ENCODE assay signal across 30 cellular contexts in the genomic region with DNA sequence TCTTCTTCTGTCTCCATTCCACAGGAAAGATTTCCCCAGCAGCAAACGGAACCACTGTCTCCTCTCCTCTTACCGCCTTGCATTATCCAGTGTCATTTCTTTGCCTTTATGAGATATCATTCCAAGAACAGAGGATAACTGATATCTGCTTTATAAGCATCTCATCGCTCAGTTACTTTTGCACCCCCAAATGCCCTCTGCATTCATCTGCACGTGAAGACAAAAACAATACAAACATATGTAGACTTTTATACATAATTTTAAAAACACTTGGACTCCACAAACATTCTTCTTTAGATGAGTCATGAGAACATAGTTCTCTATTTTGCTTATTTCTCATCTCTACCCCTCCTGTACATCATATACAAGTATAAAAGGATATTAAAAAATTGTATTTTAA. TPM values are rescaled to one million over a fixed set of nuclear protein-coding genes. Genes with fewer than 3 reads are reported as not detected.
"Had no signal": no experiment of that assay in that cellular context is flagged by ENCODE, and none has a peak within 500 bp of the region (broad histone marks: within the 10 kb centered on the region; RNA-seq: fewer than 3 reads in every experiment).

No MANE protein-coding gene starts in this region.

- H3K4me1 ChIP-seq: breast epithelium had no signal

- H3K4me3 Mint-ChIP-seq: activated B cell treated with CpG ODN at 0.5 μM for 24 hours; activated CD4-positive, alpha-beta memory T cell treated with anti-CD3 and anti-CD28 coated beads for 36 hours; activated naive CD8-positive, alpha-beta T cell treated with anti-CD3 and anti-CD28 coated beads for 36 hours had no signal

- H3K4me1 Mint-ChIP-seq: activated naive CD8-positive, alpha-beta T cell treated with anti-CD3 and anti-CD28 coated beads for 36 hours had no signal

- H3K9me3 Mint-ChIP-seq: activated B cell treated with CpG ODN at 0.5 μM for 24 hours; activated CD4-positive, alpha-beta memory T cell treated with anti-CD3 and anti-CD28 coated beads for 36 hours; activated naive CD8-positive, alpha-beta T cell treated with anti-CD3 and anti-CD28 coated beads for 36 hours had no signal

- H3K27me3 Mint-ChIP-seq: activated B cell treated with CpG ODN at 0.5 μM for 24 hours; activated CD4-positive, alpha-beta memory T cell treated with anti-CD3 and anti-CD28 coated beads for 36 hours; activated naive CD8-positive, alpha-beta T cell treated with anti-CD3 and anti-CD28 coated beads for 36 hours had no signal

- H3K27ac Mint-ChIP-seq: activated B cell treated with CpG ODN at 0.5 μM for 24 hours; activated CD4-positive, alpha-beta memory T cell treated with anti-CD3 and anti-CD28 coated beads for 36 hours; activated naive CD8-positive, alpha-beta T cell treated with anti-CD3 and anti-CD28 coated beads for 36 hours had no signal

- H3K36me3 ChIP-seq: breast epithelium had no signal

- DNase-seq: activated B cell treated with CpG ODN at 0.5 μM for 24 hours; activated CD4-positive, alpha-beta memory T cell treated with anti-CD3 and anti-CD28 coated beads for 36 hours; activated CD4-positive, alpha-beta T cell treated with anti-CD3 and anti-CD28 coated beads for 4 hours; activated CD4-positive, alpha-beta T cell treated with anti-CD3 and anti-CD28 coated beads, Interleukin-2, amount 50 U/mL, for 1 hour; activated CD4-positive, CD25-positive, alpha-beta regulatory T cell treated with anti-CD3 and anti-CD28 coated beads, Interleukin-2, amount 50 U/mL, for 72 hours; activated CD8-positive, alpha-beta memory T cell treated with anti-CD3 and anti-CD28 coated beads, Interleukin-2, amount 50 U/mL, for 48 hours; activated effector memory CD4-positive, alpha-beta T cell treated with anti-CD3 and anti-CD28 coated beads, Interleukin-2, amount 50 U/mL, for 16 hours; activated naive CD4-positive, alpha-beta T cell; activated naive CD4-positive, alpha-beta T cell treated with anti-CD3 and anti-CD28 coated beads, Interleukin-2, amount 50 U/mL, for 16 hours; activated naive CD8-positive, alpha-beta T cell treated with anti-CD3 and anti-CD28 coated beads for 36 hours; activated T-cell treated with anti-CD3 and anti-CD28 coated beads, Interleukin-2, amount 50 U/mL, for 48 hours; amniotic stem cell; aorta; KG1; NCI-H187; NCI-H2107; NCI-H2171; NCI-H510A; NCI-H526 treated with DMSO at 0.1 percent for 48 hours; NCI-H774; Right ventricle myocardium superior; SW 1271; T-helper 1 cell; T-helper 2 cell; T-helper 9 cell had no signal

- H3K9me3 ChIP-seq: breast epithelium had no signal

- H3K4me3 ChIP-seq: breast epithelium had no signal

- H3K36me3 Mint-ChIP-seq: activated CD4-positive, alpha-beta memory T cell treated with anti-CD3 and anti-CD28 coated beads for 36 hours; activated naive CD8-positive, alpha-beta T cell treated with anti-CD3 and anti-CD28 coated beads for 36 hours had no signal

- H3K27ac ChIP-seq: breast epithelium, VCaP had no signal

RNA-seq across cellular contexts. Expression of a gene that starts 0.5 kb away (rescaled TPM):
- total RNA-seq: activated B cell treated with CpG ODN at 0.5 μM for 24 hours; activated CD4-positive, alpha-beta memory T cell treated with anti-CD3 and anti-CD28 coated beads for 36 hours; activated naive CD8-positive, alpha-beta T cell treated with anti-CD3 and anti-CD28 coated beads for 36 hours; aorta; breast epithelium; cardiac septum; M059J; OCI-LY7; Right ventricle myocardium superior had no signal

RNA-seq across cellular contexts. Expression of a gene that starts 22.4 kb away (rescaled TPM):
- total RNA-seq: activated B cell treated with CpG ODN at 0.5 μM for 24 hours; activated CD4-positive, alpha-beta memory T cell treated with anti-CD3 and anti-CD28 coated beads for 36 hours; activated naive CD8-positive, alpha-beta T cell treated with anti-CD3 and anti-CD28 coated beads for 36 hours; aorta; breast epithelium; cardiac septum; M059J; OCI-LY7; Right ventricle myocardium superior had no signal

RNA-seq across cellular contexts. Expression of a gene that starts 32.2 kb away (rescaled TPM):
- total RNA-seq: activated B cell treated with CpG ODN at 0.5 μM for 24 hours; activated CD4-positive, alpha-beta memory T cell treated with anti-CD3 and anti-CD28 coated beads for 36 hours; activated naive CD8-positive, alpha-beta T cell treated with anti-CD3 and anti-CD28 coated beads for 36 hours; aorta; breast epithelium; cardiac septum; M059J; OCI-LY7; Right ventricle myocardium superior had no signal

RNA-seq across cellular contexts. Expression of a gene that starts 38.0 kb away (rescaled TPM):
- total RNA-seq: activated B cell treated with CpG ODN at 0.5 μM for 24 hours; activated CD4-positive, alpha-beta memory T cell treated with anti-CD3 and anti-CD28 coated beads for 36 hours; activated naive CD8-positive, alpha-beta T cell treated with anti-CD3 and anti-CD28 coated beads for 36 hours; aorta; breast epithelium; cardiac septum; M059J; OCI-LY7; Right ventricle myocardium superior had no signal

RNA-seq across cellular contexts. Expression of a gene that starts 43.0 kb away (rescaled TPM):
- total RNA-seq: activated B cell treated with CpG ODN at 0.5 μM for 24 hours; activated CD4-positive, alpha-beta memory T cell treated with anti-CD3 and anti-CD28 coated beads for 36 hours; activated naive CD8-positive, alpha-beta T cell treated with anti-CD3 and anti-CD28 coated beads for 36 hours; aorta; breast epithelium; cardiac septum; M059J; OCI-LY7; Right ventricle myocardium superior had no signal
